ENCODE assay signal across 13 cellular contexts in genomic region chr3:52986938-52987337, GRCh38. TPM values are rescaled to one million over a fixed set of nuclear protein-coding genes. Genes with fewer than 3 reads are reported as not detected.
DNase-seq lines count a peak whose midpoint lies in the region; ATAC-seq, FAIRE-seq and TF ChIP-seq lines count a peak whose summit lies in the region.
"Had no signal": no experiment of that assay in that cellular context is flagged by ENCODE, and none has a peak within 500 bp of the region (broad histone marks: within the 10 kb centered on the region; RNA-seq: fewer than 3 reads in every experiment).

No MANE protein-coding gene starts in this region.

- H4K20me1 ChIP-seq in PC-3 (ENCODE audit: low read length): no peaks in the 10 kb centered on the region

- WGBS in small intestine, 3 donors: 67 to 80% (median 72%) methylated on average over 3 of the region's 3 CpGs

- FAIRE-seq in small intestine (lab: Jason Lieb, UNC): no peak

- H3K4me1 ChIP-seq in PC-3 (ENCODE audit: insufficient read depth, low read length): no peaks in the 10 kb centered on the region
- no peaks in the 10 kb centered on the region for H3K4me1 ChIP-seq in small intestine (ENCODE audit: control insufficient read depth in 2 of 2, insufficient read depth in 1 of 2, low read depth in 1 of 2, low read length in 1 of 2)

- H3K27me3 Mint-ChIP-seq in activated CD8-positive, alpha-beta T cell treated with anti-CD3 and anti-CD28 coated beads for 36 hours: no peaks in the 10 kb centered on the region
- H3K27me3 Mint-ChIP-seq in activated CD8-positive, alpha-beta T cell treated with anti-CD3 and anti-CD28 coated beads, Interleukin-2, amount 10 ng/mL, durations not matched to agents 7 days and 5 days (ENCODE audit: low read depth): no peaks in the 10 kb centered on the region
- H3K27me3 Mint-ChIP-seq: B cell, memory B cell had no signal

- ATAC-seq in activated CD8-positive, alpha-beta T cell treated with anti-CD3 and anti-CD28 coated beads for 36 hours: no peak
- ATAC-seq in activated CD8-positive, alpha-beta T cell treated with anti-CD3 and anti-CD28 coated beads, Interleukin-2, amount 10 ng/mL, durations not matched to agents 7 days and 5 days: no peak
- ATAC-seq in PC-3 (no peak), HG03095 (IDR thresholded peaks at IDR 0.05; ENCODE audit: unreplicated experiment) (no peak)

- peaks cover 19% of the 10 kb centered on the region for H3K79me2 ChIP-seq in PC-3 (ENCODE audit: low read length)

- H3K36me3 ChIP-seq in PC-3 (ENCODE audit: low read depth, low read length) (no peaks in the 10 kb centered on the region), small intestine (ENCODE audit: control insufficient read depth in 2 of 2, insufficient read depth in 2 of 2, low read length in 2 of 2) (no peaks in the 10 kb centered on the region)

- H3K9ac ChIP-seq in PC-3 (ENCODE audit: low read length): no peak overlapping the region
- H3K9ac ChIP-seq: KMS-11 had no signal

- DNase-seq in activated CD8-positive, alpha-beta T cell treated with anti-CD3 and anti-CD28 coated beads for 36 hours: no peak
- no peak for DNase-seq in activated CD8-positive, alpha-beta T cell treated with anti-CD3 and anti-CD28 coated beads, Interleukin-2, amount 10 ng/mL, durations not matched to agents 7 days and 5 days
- DNase-seq in PC-3 (no peak), epithelial cell of esophagus (ENCODE audit: low read depth) (peak; percentile 43), small intestine (peak; percentile 21), NCI-H1417 (lab: John Stamatoyannopoulos, UW) (no peak), D341Med (ENCODE audit: low spot score) (no peak)
- DNase-seq: effector memory CD4-positive, alpha-beta T cell; SHP77 treated with DMSO at 0.1 percent for 48 hours had no signal

- POLR2A ChIA-PET in activated CD8-positive, alpha-beta T cell treated with anti-CD3 and anti-CD28 coated beads for 36 hours (lab: Charles Lee): interaction anchor here (1.5 kb wide), 1 partner anchor 12 kb away, joined by 3 read pairs; no protein-coding TSS in a partner anchor
- POLR2A ChIA-PET in activated CD8-positive, alpha-beta T cell treated with anti-CD3 and anti-CD28 coated beads, Interleukin-2, amount 10 ng/mL, durations not matched to agents 7 days and 5 days (lab: Charles Lee): no interaction called here
- POLR2A ChIA-PET in PC-3 (lab: Charles Lee; ENCODE audit: unreplicated experiment): no interaction called here

- H3K4me3 ChIP-seq in PC-3 (ENCODE audit: low read length) (no peak overlapping the region), epithelial cell of esophagus (ENCODE audit: low read length) (no peak overlapping the region), small intestine (ENCODE audit: low read depth in 1 of 2, low read length in 2 of 2) (no peak overlapping the region)

- no peak overlapping the region for H3K27ac Mint-ChIP-seq in activated CD8-positive, alpha-beta T cell treated with anti-CD3 and anti-CD28 coated beads for 36 hours
- H3K27ac Mint-ChIP-seq in activated CD8-positive, alpha-beta T cell treated with anti-CD3 and anti-CD28 coated beads, Interleukin-2, amount 10 ng/mL, durations not matched to agents 7 days and 5 days: no peak overlapping the region
- H3K27ac Mint-ChIP-seq: B cell, memory B cell had no signal

- no peaks in the 10 kb centered on the region for H3K9me2 ChIP-seq in PC-3 (replicated peaks; ENCODE audit: low read length)

- no TSS peak for BruUV-seq in PC-3 (replicated peaks; lab: Mats Ljungman, UMichigan)

- H3K4me2 ChIP-seq in PC-3 (ENCODE audit: low read length): no peak overlapping the region
- H3K4me2 ChIP-seq: KMS-11 had no signal

- CTCF ChIA-PET in activated CD8-positive, alpha-beta T cell treated with anti-CD3 and anti-CD28 coated beads for 36 hours (lab: Charles Lee): interaction anchor here (1.3 to 1.4 kb wide), 3 partner anchors 9 to 138 kb away, joined by 3 read pairs; no protein-coding TSS in a partner anchor
- CTCF ChIA-PET in activated CD8-positive, alpha-beta T cell treated with anti-CD3 and anti-CD28 coated beads, Interleukin-2, amount 10 ng/mL, durations not matched to agents 7 days and 5 days (lab: Charles Lee): interaction anchor here (1.3 kb wide), 1 partner anchor 123 kb away, joined by 3 read pairs; no protein-coding TSS in a partner anchor
- CTCF ChIA-PET in PC-3 (lab: Charles Lee): no interaction called here

- H2AFZ ChIP-seq in PC-3 (ENCODE audit: low read length): no peak overlapping the region

- H3F3A ChIP-seq in PC-3 (ENCODE audit: low read length, unreplicated experiment): no peaks in the 10 kb centered on the region

- H3K4me1 Mint-ChIP-seq in activated CD8-positive, alpha-beta T cell treated with anti-CD3 and anti-CD28 coated beads for 36 hours (ENCODE audit: low read depth): peaks cover 44% of the 10 kb centered on the region
- peaks cover 27% of the 10 kb centered on the region for H3K4me1 Mint-ChIP-seq in activated CD8-positive, alpha-beta T cell treated with anti-CD3 and anti-CD28 coated beads, Interleukin-2, amount 10 ng/mL, durations not matched to agents 7 days and 5 days (ENCODE audit: low read depth)

- no peak overlapping the region for H3K4me3 Mint-ChIP-seq in activated CD8-positive, alpha-beta T cell treated with anti-CD3 and anti-CD28 coated beads for 36 hours
- no peak overlapping the region for H3K4me3 Mint-ChIP-seq in activated CD8-positive, alpha-beta T cell treated with anti-CD3 and anti-CD28 coated beads, Interleukin-2, amount 10 ng/mL, durations not matched to agents 7 days and 5 days
- H3K4me3 Mint-ChIP-seq: B cell, memory B cell had no signal

- H3K36me3 Mint-ChIP-seq in activated CD8-positive, alpha-beta T cell treated with anti-CD3 and anti-CD28 coated beads for 36 hours (ENCODE audit: low read depth): peaks cover 1% of the 10 kb centered on the region
- H3K36me3 Mint-ChIP-seq in activated CD8-positive, alpha-beta T cell treated with anti-CD3 and anti-CD28 coated beads, Interleukin-2, amount 10 ng/mL, durations not matched to agents 7 days and 5 days (ENCODE audit: low read depth): peaks cover 4% of the 10 kb centered on the region
- H3K36me3 Mint-ChIP-seq: memory B cell had no signal

- intact Hi-C loops in activated CD8-positive, alpha-beta T cell treated with anti-CD3 and anti-CD28 coated beads for 36 hours (cut with micrococcal nuclease): no loop called here
- intact Hi-C loops in PC-3 (cut with micrococcal nuclease): no loop called here

- H3K27ac ChIP-seq in PC-3 (ENCODE audit: low read length) (no peak overlapping the region), small intestine (ENCODE audit: low read depth in 1 of 2, low read length in 1 of 2) (no peak overlapping the region)
- H3K27ac ChIP-seq: KMS-11 had no signal

- H3K27me3 ChIP-seq in PC-3 (ENCODE audit: low read length) (no peaks in the 10 kb centered on the region), small intestine (ENCODE audit: control insufficient read depth in 2 of 2, insufficient read depth in 2 of 2, low read length in 2 of 2) (no peaks in the 10 kb centered on the region)

- H3K9me3 Mint-ChIP-seq in activated CD8-positive, alpha-beta T cell treated with anti-CD3 and anti-CD28 coated beads for 36 hours: peaks cover under 1% of the 10 kb centered on the region
- H3K9me3 Mint-ChIP-seq in activated CD8-positive, alpha-beta T cell treated with anti-CD3 and anti-CD28 coated beads, Interleukin-2, amount 10 ng/mL, durations not matched to agents 7 days and 5 days (ENCODE audit: insufficient read depth): no peaks in the 10 kb centered on the region
- H3K9me3 Mint-ChIP-seq: memory B cell had no signal

- no peaks in the 10 kb centered on the region for H3K9me3 ChIP-seq in PC-3 (ENCODE audit: low read length)
- no peaks in the 10 kb centered on the region for H3K9me3 ChIP-seq in small intestine (ENCODE audit: control insufficient read depth, low read depth)

- TF ChIP-seq CTCF in activated CD8-positive, alpha-beta T cell treated with anti-CD3 and anti-CD28 coated beads for 36 hours (IDR thresholded peaks at IDR 0.05): peak; percentile 30
- TF ChIP-seq CTCF in PC-3 (conservative IDR thresholded peaks at IDR 0.05; ENCODE audit: low read depth, low read length): peak; percentile 41
- TF ChIP-seq CTCF in epithelial cell of esophagus (IDR thresholded peaks at IDR 0.05; ENCODE audit: insufficient read depth, low read depth, low read length, missing control alignments): peak; percentile 33

RNA-seq across cellular contexts. Expression of gene SFMBT1, which starts 58.9 kb away (rescaled TPM):
- total RNA-seq in activated CD8-positive, alpha-beta T cell treated with anti-CD3 and anti-CD28 coated beads for 36 hours: 10 to 100 TPM; 17.8 to 20.1 TPM
- 10 to 100 TPM; 31.1 to 33.3 TPM for total RNA-seq in activated CD8-positive, alpha-beta T cell treated with anti-CD3 and anti-CD28 coated beads, Interleukin-2, amount 10 ng/mL, durations not matched to agents 7 days and 5 days
- 10.8 and 35.6 TPM in 2 replicates for total RNA-seq in PC-3 (2014; rRNA removed)
- polyA plus RNA-seq in small intestine: 1 to 10 TPM; 2.5 to 5.6 (median 3.0) TPM

Comparison
In these comparisons a context has a peak if more than half of its experiments do, and no peak if none do; other contexts are left out.
1. DNase-seq: peak in epithelial cell of esophagus (single experiment) and small intestine (single experiment); none in activated CD8-positive, alpha-beta T cell treated with anti-CD3 and anti-CD28 coated beads for 36 hours (single experiment), activated CD8-positive, alpha-beta T cell treated with anti-CD3 and anti-CD28 coated beads, Interleukin-2, amount 10 ng/mL, durations not matched to agents 7 days and 5 days (single experiment), PC-3 (single experiment), NCI-H1417 (0 of 3) and D341Med (single experiment).
2. Peak in every context shown above with its lines, with median percentiles within 50 percentile points of each other: CTCF ChIP-seq.